Comparison of ENCODE assay signal across 1 cellular context in the genomic region with DNA sequence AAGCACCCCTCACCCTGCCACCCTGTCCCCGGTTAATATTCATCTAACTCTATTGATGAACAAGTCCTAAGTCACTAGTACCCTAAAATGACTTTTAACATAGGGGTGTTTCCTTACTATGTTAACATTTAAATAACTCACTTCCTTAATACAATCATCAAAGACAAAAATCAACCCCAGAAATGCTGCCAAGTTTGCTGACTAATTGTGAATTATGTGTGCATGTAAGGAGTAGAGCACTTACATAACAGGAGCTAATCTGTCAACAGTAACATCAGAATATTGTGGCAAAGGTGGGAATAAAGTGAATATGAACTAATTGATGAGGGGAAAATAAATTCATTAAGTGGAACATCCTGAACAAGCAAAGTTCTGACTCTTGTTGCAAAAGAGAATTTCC.
TF ChIP-seq lines count a peak whose summit lies in the region.

No MANE protein-coding gene starts in this region.

TF ChIP-seq in IMR-90, 13 proteins besides CTCF, POLR2A, EP300 and RAD21:
- TF ChIP-seq CEBPB (IDR thresholded peaks at IDR 0.05; ENCODE audit: low read depth, low read length) (no peak), NFE2L2 (IDR thresholded peaks at IDR 0.05; ENCODE audit: low read depth, low read length) (no peak), FOS (IDR thresholded peaks at IDR 0.05; ENCODE audit: low read depth, low read length) (no peak), RCOR1 (IDR thresholded peaks at IDR 0.05; ENCODE audit: insufficient replicate concordance, low read length) (no peak), BHLHE40 (IDR thresholded peaks at IDR 0.05; ENCODE audit: low read depth, low read length) (no peak), SMC3 (IDR thresholded peaks at IDR 0.05; ENCODE audit: low read depth, low read length) (no peak)
